1 cellular context compared by ENCODE assay signal in the genomic region with DNA sequence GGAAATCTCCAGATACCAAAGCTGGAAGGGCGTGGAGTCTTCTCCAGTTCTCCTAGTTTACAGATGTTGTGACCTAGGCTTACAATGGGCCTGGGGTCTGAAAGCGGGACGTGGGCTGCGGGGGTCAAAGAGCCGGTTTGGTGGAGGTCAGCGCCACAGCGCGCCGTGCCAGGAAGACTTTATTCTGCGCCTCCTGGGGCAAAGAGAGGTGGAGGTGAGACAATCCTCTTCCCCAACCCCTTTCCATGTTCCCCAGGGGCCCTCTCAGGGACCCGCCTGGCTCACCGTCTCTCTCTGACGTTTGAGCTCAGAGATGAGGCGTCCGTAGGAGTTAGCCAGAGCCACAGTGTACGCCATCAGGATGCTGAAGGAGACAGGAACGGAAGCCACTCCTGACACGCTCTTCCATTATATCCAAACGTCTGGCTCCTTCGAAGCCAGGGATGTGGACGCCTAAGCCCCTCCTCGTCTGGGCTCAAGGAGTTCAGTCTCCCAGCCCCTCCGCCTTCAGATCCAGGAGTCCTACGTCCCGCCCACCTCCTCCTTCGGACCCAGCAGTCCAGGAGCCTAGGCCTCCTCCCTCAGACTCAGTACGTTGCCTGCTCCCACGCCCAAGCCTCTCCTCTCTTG.
TF ChIP-seq lines count a peak whose summit lies in the region.

No MANE protein-coding gene starts in this region.

TF ChIP-seq in SK-N-SH, 30 proteins besides CTCF, POLR2A, EP300 and RAD21:
- no peak for TF ChIP-seq MEF2A (IDR thresholded peaks at IDR 0.05; ENCODE audit: borderline replicate concordance, low read depth)
- TF ChIP-seq, protein P1, sequence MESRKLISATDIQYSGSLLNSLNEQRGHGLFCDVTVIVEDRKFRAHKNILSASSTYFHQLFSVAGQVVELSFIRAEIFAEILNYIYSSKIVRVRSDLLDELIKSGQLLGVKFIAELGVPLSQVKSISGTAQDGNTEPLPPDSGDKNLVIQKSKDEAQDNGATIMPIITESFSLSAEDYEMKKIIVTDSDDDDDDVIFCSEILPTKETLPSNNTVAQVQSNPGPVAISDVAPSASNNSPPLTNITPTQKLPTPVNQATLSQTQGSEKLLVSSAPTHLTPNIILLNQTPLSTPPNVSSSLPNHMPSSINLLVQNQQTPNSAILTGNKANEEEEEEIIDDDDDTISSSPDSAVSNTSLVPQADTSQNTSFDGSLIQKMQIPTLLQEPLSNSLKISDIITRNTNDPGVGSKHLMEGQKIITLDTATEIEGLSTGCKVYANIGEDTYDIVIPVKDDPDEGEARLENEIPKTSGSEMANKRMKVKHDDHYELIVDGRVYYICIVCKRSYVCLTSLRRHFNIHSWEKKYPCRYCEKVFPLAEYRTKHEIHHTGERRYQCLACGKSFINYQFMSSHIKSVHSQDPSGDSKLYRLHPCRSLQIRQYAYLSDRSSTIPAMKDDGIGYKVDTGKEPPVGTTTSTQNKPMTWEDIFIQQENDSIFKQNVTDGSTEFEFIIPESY (IDR thresholded peaks at IDR 0.05; ENCODE audit: borderline replicate concordance, low read depth) = no peak
TF ChIP-seq in SK-N-SH: peak in this region for 0.
